Comparison of ENCODE assay signal across 9 cellular contexts in the genomic region with DNA sequence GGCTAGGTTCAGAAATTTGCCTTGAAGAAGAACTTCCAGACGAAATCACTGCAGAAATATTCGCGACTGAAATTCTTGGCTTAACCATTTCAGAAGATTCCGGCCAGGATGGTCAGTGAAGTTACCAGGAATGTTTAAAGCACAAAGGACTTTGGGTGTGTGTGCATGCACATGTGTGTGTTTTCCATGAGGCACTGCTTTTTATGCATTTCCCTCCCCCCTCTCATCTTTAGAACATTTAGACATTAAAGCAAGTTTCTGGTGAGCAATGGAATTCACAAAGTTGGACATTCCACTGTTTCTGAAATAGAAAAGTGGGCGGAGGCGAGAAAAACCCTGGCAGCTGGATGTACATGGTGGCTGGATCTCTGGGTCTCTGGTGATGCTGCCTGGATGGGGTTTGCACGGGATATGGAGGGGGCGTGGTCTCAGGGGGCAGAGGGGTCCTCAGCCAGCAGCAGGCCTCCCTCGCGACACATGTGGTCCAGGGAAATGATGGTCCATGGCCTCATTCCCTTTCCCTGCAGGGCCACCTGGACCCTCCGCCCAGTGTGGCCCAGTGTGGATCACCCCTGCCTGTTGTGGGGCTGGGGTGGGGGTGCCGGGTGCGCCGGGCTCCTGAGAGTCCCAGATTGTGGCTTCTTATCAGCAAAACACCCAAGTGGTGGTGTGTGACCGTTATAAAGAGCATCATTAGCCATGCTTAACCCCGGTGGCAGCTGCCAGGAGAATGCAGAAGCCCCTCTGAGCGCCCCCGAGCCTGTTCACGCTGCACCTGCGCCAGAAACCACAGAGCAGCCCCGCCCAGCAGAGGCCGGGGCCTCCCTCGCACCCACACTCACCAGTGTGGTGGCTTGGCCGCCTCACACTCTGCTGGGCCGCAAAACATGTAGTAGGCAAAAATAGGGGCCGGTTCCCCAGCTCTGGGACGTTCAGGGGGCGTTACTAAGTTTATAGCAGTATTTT. TPM values are rescaled to one million over a fixed set of nuclear protein-coding genes. Genes with fewer than 3 reads are reported as not detected.
DNase-seq lines count a peak whose midpoint lies in the region; ATAC-seq and TF ChIP-seq lines count a peak whose summit lies in the region.
"Had no signal": no experiment of that assay in that cellular context is flagged by ENCODE, and none has a peak within 500 bp of the region (broad histone marks: within the 10 kb centered on the region; RNA-seq: fewer than 3 reads in every experiment).

No MANE protein-coding gene starts in this region.

- no peaks in the 10 kb centered on the region for H3K27me3 ChIP-seq in DOHH2 (ENCODE audit: control insufficient read depth, low read length)

- H3K4me1 Mint-ChIP-seq in naive B cell: peaks cover 46 to 91% (median 66%) of the 10 kb centered on the region in 3 donors

- no peaks in the 10 kb centered on the region for H3K9me2 ChIP-seq in DOHH2 (replicated peaks; ENCODE audit: control insufficient read depth, low read length)

- peak overlapping the region; percentile 82 to 97 (median 92) for H3K27ac Mint-ChIP-seq in naive B cell

- peak overlapping the region; percentile 99 for H3K27ac ChIP-seq in DOHH2 (ENCODE audit: low read depth, low read length)

- peaks cover 69% of the 10 kb centered on the region for H3K79me2 ChIP-seq in DOHH2 (ENCODE audit: control insufficient read depth, low read length)

- peaks cover 94% of the 10 kb centered on the region for H3K4me1 ChIP-seq in DOHH2 (ENCODE audit: control insufficient read depth, low read length)

- peaks cover 12% of the 10 kb centered on the region for H3K9me3 ChIP-seq in DOHH2 (ENCODE audit: control insufficient read depth, insufficient read depth, low read length)

- peak overlapping the region; percentile 94 for H3K4me2 ChIP-seq in DOHH2 (ENCODE audit: low read length)

- no peaks in the 10 kb centered on the region for H3K27me3 Mint-ChIP-seq in naive B cell

- no peaks in the 10 kb centered on the region for H3K36me3 Mint-ChIP-seq in naive B cell

- H3K9me3 Mint-ChIP-seq in naive B cell: peaks cover 0 to 6% (median 0%) of the 10 kb centered on the region in 7 donors

- peaks cover 87% of the 10 kb centered on the region for H3K36me3 ChIP-seq in DOHH2 (ENCODE audit: control insufficient read depth, low read length)

- H3K4me3 ChIP-seq in DOHH2 (ENCODE audit: low read length): peak overlapping the region; percentile 87

- ATAC-seq in HG02759 (IDR thresholded peaks at IDR 0.05; ENCODE audit: unreplicated experiment) (peak; percentile 87), naive B cell (ENCODE audit: low read depth in 2 of 2) (peak; percentile 87 to 89), GM18907 (IDR thresholded peaks at IDR 0.05; ENCODE audit: unreplicated experiment) (no peak), GM21528 (IDR thresholded peaks at IDR 0.05; ENCODE audit: low FRiP score, unreplicated experiment) (no peak), HG02588 (IDR thresholded peaks at IDR 0.05; ENCODE audit: unreplicated experiment) (no peak)
- ATAC-seq: Panc1 had no signal

- H3F3A ChIP-seq in DOHH2 (ENCODE audit: control insufficient read depth, insufficient read depth): peaks cover 70% of the 10 kb centered on the region

- DNase-seq in astrocyte of the hippocampus (ENCODE audit: low read depth, low spot score) (peak; percentile 68), naive B cell (peak; percentile 84), HK-2 (ENCODE audit: unreplicated experiment) (no peak)

- peak overlapping the region; percentile 66 to 90 (median 80) for H3K4me3 Mint-ChIP-seq in naive B cell

- no peaks in the 10 kb centered on the region for H4K20me1 ChIP-seq in DOHH2 (ENCODE audit: control insufficient read depth, insufficient read depth, low read depth, low read length)

- TF ChIP-seq CTCF in DOHH2 (IDR thresholded peaks at IDR 0.05; ENCODE audit: low read depth, low read length, poor library complexity, severe bottlenecking): no peak

RNA-seq across cellular contexts. Expression of gene BCL7A, which starts 17.8 kb away (rescaled TPM):
- 100 to 1,000 TPM in 3 of 6 donors, 10 to 100 TPM in 3; 65.2 to 135 (median 87.0) TPM for polyA plus RNA-seq in naive B cell (ENCODE audit: low read depth in 6 of 6)

Comparison
In these comparisons a context has a peak if more than half of its experiments do, and no peak if none do; other contexts are left out.
1. ATAC-seq: peak in HG02759 (single experiment) and naive B cell (2 of 2); none in GM18907 (single experiment), GM21528 (single experiment) and HG02588 (single experiment).